In the genomic region with DNA sequence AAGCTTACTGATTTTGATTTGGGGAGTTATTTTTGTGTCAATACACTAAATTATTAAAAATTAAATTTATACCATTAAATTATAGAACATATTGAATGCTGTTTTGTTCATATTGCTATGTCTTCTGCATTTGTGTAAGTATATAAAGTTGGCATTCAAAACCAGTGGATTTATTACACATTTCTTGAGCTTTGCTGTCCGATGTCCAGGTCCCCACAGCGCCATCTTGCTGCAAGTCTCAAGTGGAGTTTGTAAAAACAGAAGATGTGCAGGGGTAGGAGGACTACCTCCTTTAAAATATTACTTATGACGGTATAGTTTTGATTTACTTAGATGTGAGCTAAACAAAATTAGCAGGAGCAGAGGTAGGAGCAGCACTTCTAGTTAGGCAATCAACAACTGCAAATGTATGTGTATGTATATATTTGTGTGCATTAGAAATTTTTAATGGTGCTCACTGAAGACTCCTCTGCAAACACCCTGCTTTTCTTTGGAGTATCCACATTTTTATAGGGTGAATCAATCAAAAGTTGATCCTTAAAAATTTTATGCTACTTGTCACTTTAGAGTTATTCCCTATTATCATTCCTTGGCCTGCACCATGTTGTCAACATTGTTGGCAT, we compare ENCODE assay signal across 1 cellular context.
TF ChIP-seq lines count a peak whose summit lies in the region.

No MANE protein-coding gene starts in this region.

TF ChIP-seq in H1, 55 proteins besides CTCF, POLR2A, EP300 and RAD21 (continued from another document):
- TF ChIP-seq HDAC6 (IDR thresholded peaks at IDR 0.05; ENCODE audit: low read depth, low read length) (no peak), TAF1 (IDR thresholded peaks at IDR 0.05; ENCODE audit: low read depth, low read length) (no peak), CEBPB (IDR thresholded peaks at IDR 0.05; ENCODE audit: low read depth, low read length) (no peak), KDM5A (IDR thresholded peaks at IDR 0.05; ENCODE audit: low read length) (no peak), SIX5 (IDR thresholded peaks at IDR 0.05; ENCODE audit: low read depth, low read length) (no peak), ZNF274 (IDR thresholded peaks at IDR 0.05; ENCODE audit: borderline replicate concordance, extremely low read depth, low read length) (no peak)
TF ChIP-seq in H1: peak in this region for 0.
